ENCODE assay signal across 12 cellular contexts in genomic region chr5:126003309-126003708, GRCh38.
DNase-seq lines count a peak whose midpoint lies in the region; ATAC-seq and TF ChIP-seq lines count a peak whose summit lies in the region.
"Had no signal": no experiment of that assay in that cellular context is flagged by ENCODE, and none has a peak within 500 bp of the region (broad histone marks: within the 10 kb centered on the region; RNA-seq: fewer than 3 reads in every experiment).

No MANE protein-coding gene starts in this region.

- intact Hi-C loops in A673 (cut with micrococcal nuclease; ENCODE audit: unreplicated experiment) = no loop called here

- POLR2A ChIA-PET in A673 (lab: Charles Lee; ENCODE audit: low non-redundant PET) = no interaction called here

- H3K4me3 ChIP-seq in A673 (ENCODE audit: low read depth, low read length, poor library complexity, severe bottlenecking) (no peak overlapping the region), neural progenitor cell (no peak overlapping the region)
- H3K4me3 ChIP-seq: BLaER1 treated with 17β-estradiol and CSF1 and Interleukin-3, amounts not matched to agents 10 nM and 100 nM had no signal

- ATAC-seq in esophagus mucosa (peak; percentile 52), GM18505 (IDR thresholded peaks at IDR 0.05; ENCODE audit: unreplicated experiment) (no peak), HG02870 (IDR thresholded peaks at IDR 0.05; ENCODE audit: unreplicated experiment) (no peak)
- ATAC-seq: left colon had no signal

- CTCF ChIA-PET in A673 (lab: Charles Lee) = no interaction called here

- H3F3A ChIP-seq in neural progenitor cell (ENCODE audit: low read depth) = no peaks in the 10 kb centered on the region

- H3K36me3 ChIP-seq in A673 (ENCODE audit: insufficient read depth, low read length, poor library complexity, severe bottlenecking) (no peaks in the 10 kb centered on the region), neural progenitor cell (no peaks in the 10 kb centered on the region)
- H3K36me3 ChIP-seq: BLaER1 treated with 17β-estradiol and CSF1 and Interleukin-3, amounts not matched to agents 10 nM and 100 nM had no signal

- no TSS peak for BruUV-seq in A673 (replicated peaks; lab: Mats Ljungman, UMichigan)

- peak overlapping the region; percentile 88 for H3K27ac Mint-ChIP-seq in neural progenitor cell

- no peak overlapping the region for H3K4me2 ChIP-seq in neural progenitor cell
- H3K4me2 ChIP-seq: BLaER1 treated with 17β-estradiol and CSF1 and Interleukin-3, amounts not matched to agents 10 nM and 100 nM had no signal

- H3K79me2 ChIP-seq in neural progenitor cell (ENCODE audit: low read depth) = no peaks in the 10 kb centered on the region

- H3K9ac ChIP-seq in neural progenitor cell = no peak overlapping the region
- H3K9ac ChIP-seq: BLaER1 treated with 17β-estradiol and CSF1 and Interleukin-3, amounts not matched to agents 10 nM and 100 nM had no signal

- H3K4me1 ChIP-seq in A673 (ENCODE audit: insufficient read depth, low read length, poor library complexity, severe bottlenecking) (peaks cover 20% of the 10 kb centered on the region), neural progenitor cell (peaks cover 10% of the 10 kb centered on the region)
- H3K4me1 ChIP-seq: BLaER1 treated with 17β-estradiol and CSF1 and Interleukin-3, amounts not matched to agents 10 nM and 100 nM had no signal

- H3K27ac ChIP-seq in A673 (ENCODE audit: low read depth, low read length, poor library complexity, severe bottlenecking) (no peak overlapping the region), neural progenitor cell (no peak overlapping the region)
- H3K27ac ChIP-seq: BLaER1 treated with 17β-estradiol and CSF1 and Interleukin-3, amounts not matched to agents 10 nM and 100 nM had no signal

- H3K36me3 Mint-ChIP-seq in neural progenitor cell = no peaks in the 10 kb centered on the region

- no peaks in the 10 kb centered on the region for H4K20me1 ChIP-seq in neural progenitor cell (ENCODE audit: low read depth)
- H4K20me1 ChIP-seq: BLaER1 treated with 17β-estradiol and CSF1 and Interleukin-3, amounts not matched to agents 10 nM and 100 nM had no signal

- peak overlapping the region; percentile 6 for H2AFZ ChIP-seq in neural progenitor cell (replicated peaks)

- H3K9me3 Mint-ChIP-seq in neural progenitor cell = peaks cover 4% of the 10 kb centered on the region

- DNase-seq in A673 (ENCODE audit: low spot score) (peak; percentile 59), LHCN-M2 (ENCODE audit: low read depth) (peak; percentile 71), neural progenitor cell (ENCODE audit: low spot score) (peak; percentile 3), NCI-H128 (lab: John Stamatoyannopoulos, UW; ENCODE audit: unreplicated experiment) (no peak)
- DNase-seq in stimulated activated CD4-positive, alpha-beta T cell treated with anti-CD3 and anti-CD28 coated beads, Interleukin-2, amount 100 ng/mL, for 24 hours = no peak
- DNase-seq: NCI-H2081 treated with DMSO at 0.1 percent for 48 hours, trophoblast cell had no signal

- H3K27me3 Mint-ChIP-seq in neural progenitor cell (ENCODE audit: insufficient read depth, low read depth) = peaks cover 2% of the 10 kb centered on the region

- H3K27me3 ChIP-seq in A673 (replicated peaks; ENCODE audit: insufficient read depth, low read depth, low read length, poor library complexity) (no peaks in the 10 kb centered on the region), neural progenitor cell (no peaks in the 10 kb centered on the region)
- H3K27me3 ChIP-seq: BLaER1 treated with 17β-estradiol and CSF1 and Interleukin-3, amounts not matched to agents 10 nM and 100 nM had no signal

- H3K9me3 ChIP-seq in A673 (ENCODE audit: low read depth, low read length, poor library complexity, severe bottlenecking) (no peaks in the 10 kb centered on the region), neural progenitor cell (ENCODE audit: low read depth) (no peaks in the 10 kb centered on the region)
- H3K9me3 ChIP-seq: BLaER1 treated with 17β-estradiol and CSF1 and Interleukin-3, amounts not matched to agents 10 nM and 100 nM had no signal

- H3K4me3 Mint-ChIP-seq in neural progenitor cell = no peak overlapping the region

- TF ChIP-seq CTCF in A673 (conservative IDR thresholded peaks at IDR 0.05; ENCODE audit: low read depth, low read length) = no peak
- TF ChIP-seq CTCF in neural progenitor cell (IDR thresholded peaks at IDR 0.05) = no peak

- no peak for TF ChIP-seq POLR2A in GM18505 (IDR thresholded peaks at IDR 0.05; ENCODE audit: borderline replicate concordance, extremely low read depth, insufficient read depth, insufficient read length)

- H3K4me1 Mint-ChIP-seq in neural progenitor cell = peaks cover 28% of the 10 kb centered on the region

Comparison
In these comparisons a context has a peak if more than half of its experiments do, and no peak if none do; other contexts are left out.
1. DNase-seq: peak in A673 (single experiment), LHCN-M2 (single experiment) and neural progenitor cell (single experiment); none in stimulated activated CD4-positive, alpha-beta T cell treated with anti-CD3 and anti-CD28 coated beads, Interleukin-2, amount 100 ng/mL, for 24 hours (0 of 2) and NCI-H128 (single experiment).